Comparison of ENCODE assay signal across 17 cellular contexts in the genomic region with DNA sequence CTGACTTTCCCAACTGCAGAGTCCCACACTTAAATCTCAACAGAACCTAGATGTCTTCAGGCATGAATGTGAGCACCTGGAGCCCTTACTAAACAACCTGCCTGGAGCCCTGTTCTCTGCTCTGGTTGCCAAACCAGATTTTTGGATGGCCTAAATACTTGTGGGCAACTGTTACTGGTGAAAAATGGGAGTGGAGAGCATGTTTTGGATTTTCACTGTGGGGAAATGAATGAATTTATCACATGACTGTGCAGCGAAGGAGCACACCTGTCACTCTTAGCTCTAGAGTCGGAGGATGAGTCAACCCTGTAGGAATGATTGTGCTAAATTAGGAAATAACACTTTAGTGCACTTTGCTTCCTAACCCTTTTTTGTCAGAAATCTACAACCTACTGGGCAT. TPM values are rescaled to one million over a fixed set of nuclear protein-coding genes. Genes with fewer than 3 reads are reported as not detected.
A peak's percentile ranks its signal among the peaks of the same experiment; 100 is the strongest.
DNase-seq lines count a peak whose midpoint lies in the region; FAIRE-seq and TF ChIP-seq lines count a peak whose summit lies in the region.
"Had no signal": no experiment of that assay in that cellular context is flagged by ENCODE, and none has a peak within 500 bp of the region (broad histone marks: within the 10 kb centered on the region; RNA-seq: fewer than 3 reads in every experiment).

No MANE protein-coding gene starts in this region.

- WGBS in smooth muscle cell (ENCODE audit: low lambda C conversion rate) = 56% methylated on average over 2 of the region's 2 CpGs

- DNase-seq in LHCN-M2 (ENCODE audit: low read depth) (peak; percentile 77), astrocyte (ENCODE audit: low read depth) (peak; percentile 48), kidney glomerular epithelial cell (lab: John Stamatoyannopoulos, UW) (peak; percentile 28), smooth muscle cell (lab: John Stamatoyannopoulos, UW; ENCODE audit: unreplicated experiment) (no peak), foreskin fibroblast (no peak), GM13977 (ENCODE audit: low spot score) (no peak)
- no peak for DNase-seq in activated CD4-positive, CD25-positive, alpha-beta regulatory T cell treated with anti-CD3 and anti-CD28 coated beads, Interleukin-2, amount 50 U/mL, for 72 hours
- DNase-seq: activated CD4-positive, alpha-beta T cell treated with anti-CD3 and anti-CD28 coated beads for 4 hours; amniotic stem cell; cerebellar nuclear complex; midbrain; MV-4-11; NCI-H1694 treated with DMSO at 0.1 percent for 48 hours; NCI-H345 had no signal

- H3K36me3 ChIP-seq in astrocyte (ENCODE audit: insufficient read depth, low read length) (no peaks in the 10 kb centered on the region), smooth muscle cell (ENCODE audit: low read depth) (no peaks in the 10 kb centered on the region)

- H4K20me1 ChIP-seq in astrocyte (ENCODE audit: insufficient read depth, low read length) = no peaks in the 10 kb centered on the region
- H4K20me1 ChIP-seq in smooth muscle cell (ENCODE audit: low read depth) = no peaks in the 10 kb centered on the region

- H3K27ac ChIP-seq in astrocyte (ENCODE audit: low read depth, low read length) = no peak overlapping the region
- H3K27ac ChIP-seq in smooth muscle cell (ENCODE audit: low read depth) = peak overlapping the region; percentile 59

- peaks cover 3% of the 10 kb centered on the region for H3K27me3 Mint-ChIP-seq in astrocyte (ENCODE audit: low read depth, unreplicated experiment)

- no peak overlapping the region for H2AFZ ChIP-seq in astrocyte (ENCODE audit: low read depth, low read length)
- no peak overlapping the region for H2AFZ ChIP-seq in smooth muscle cell (ENCODE audit: low read depth)

- H3K79me2 ChIP-seq in astrocyte (ENCODE audit: insufficient read depth, low read length) (no peaks in the 10 kb centered on the region), smooth muscle cell (ENCODE audit: low read depth) (no peaks in the 10 kb centered on the region)

- H3K36me3 Mint-ChIP-seq in astrocyte (ENCODE audit: low read depth, unreplicated experiment) = no peaks in the 10 kb centered on the region

- H3K4me1 Mint-ChIP-seq in astrocyte (ENCODE audit: low read depth, unreplicated experiment) = peaks cover 45% of the 10 kb centered on the region

- H3K9me3 ChIP-seq in astrocyte (ENCODE audit: insufficient read depth, low read depth, low read length) (no peaks in the 10 kb centered on the region), smooth muscle cell (replicated peaks; ENCODE audit: low read depth) (no peaks in the 10 kb centered on the region)

- H3K4me1 ChIP-seq in astrocyte (ENCODE audit: insufficient read depth, low read length) (peaks cover 62% of the 10 kb centered on the region), smooth muscle cell (ENCODE audit: low read depth) (peaks cover 9% of the 10 kb centered on the region)

- H3K4me3 ChIP-seq in astrocyte (ENCODE audit: insufficient read depth, low read depth, low read length) (no peak overlapping the region), smooth muscle cell (no peak overlapping the region), foreskin fibroblast (ENCODE audit: low read depth in 1 of 2, low read length in 2 of 2) (no peak overlapping the region)

- FAIRE-seq in astrocyte (lab: Jason Lieb, UNC) = no peak

- TF ChIP-seq CTCF in astrocyte (IDR thresholded peaks at IDR 0.05; ENCODE audit: insufficient read depth, low read depth, low read length) = no peak
- TF ChIP-seq CTCF in smooth muscle cell (IDR thresholded peaks at IDR 0.05; ENCODE audit: borderline replicate concordance, insufficient read depth, poor library complexity, severe bottlenecking) = no peak
- TF ChIP-seq CTCF in foreskin fibroblast (IDR thresholded peaks at IDR 0.05; ENCODE audit: low read depth, low read length) = no peak
- TF ChIP-seq CTCF in GM13977 (IDR thresholded peaks at IDR 0.05; ENCODE audit: extremely low read depth, insufficient read depth, missing control alignments) = no peak

- H3K4me3 Mint-ChIP-seq in astrocyte (ENCODE audit: unreplicated experiment) = no peak overlapping the region
- H3K4me3 Mint-ChIP-seq: IgD-negative memory B cell had no signal

- H3F3A ChIP-seq in smooth muscle cell (ENCODE audit: low read depth) = peaks cover 5% of the 10 kb centered on the region

- H3K27me3 ChIP-seq in astrocyte (ENCODE audit: insufficient read depth, low read length) (no peaks in the 10 kb centered on the region), smooth muscle cell (ENCODE audit: low read depth) (no peaks in the 10 kb centered on the region)

- in situ Hi-C loops in GM13977 (cut with MboI; ENCODE audit: low pct_unique_long_range_greater_than_20kb, low sequenced_read_pairs, unreplicated experiment) = no loop called here

- H3K9ac ChIP-seq in astrocyte (ENCODE audit: low read length) (no peak overlapping the region), smooth muscle cell (ENCODE audit: low read depth) (no peak overlapping the region)

- no peaks in the 10 kb centered on the region for H3K9me3 Mint-ChIP-seq in astrocyte (ENCODE audit: unreplicated experiment)
- H3K9me3 Mint-ChIP-seq: IgD-negative memory B cell had no signal

- peak overlapping the region; percentile 34 for H3K4me2 ChIP-seq in astrocyte (ENCODE audit: low read length)
- H3K4me2 ChIP-seq in smooth muscle cell = no peak overlapping the region

- no peak overlapping the region for H3K27ac Mint-ChIP-seq in astrocyte (ENCODE audit: unreplicated experiment)
- H3K27ac Mint-ChIP-seq: IgD-negative memory B cell had no signal

RNA-seq across cellular contexts. Expression of gene SHISA2, which starts 30.3 kb away (rescaled TPM):
- total RNA-seq in LHCN-M2 (2014; rRNA removed) (65.7 and 71.7 TPM in 2 replicates), astrocyte (5.5 and 6.0 TPM in 2 replicates), smooth muscle cell (0.81 and 0.99 TPM in 2 replicates)
- polyA plus RNA-seq in LHCN-M2 (2012) = 19.5 TPM
- 0.14 and 0.63 TPM in 2 replicates for polyA plus RNA-seq in smooth muscle cell
- total RNA-seq: fibroblast of villous mesenchyme, G401 had no signal
- polyA plus RNA-seq: IgD-negative memory B cell had no signal

Comparison
In these comparisons a context has a peak if more than half of its experiments do, and no peak if none do; other contexts are left out.
1. DNase-seq: peak in LHCN-M2 (single experiment), astrocyte (single experiment) and kidney glomerular epithelial cell (single experiment); none in smooth muscle cell (single experiment), foreskin fibroblast (0 of 2), activated CD4-positive, CD25-positive, alpha-beta regulatory T cell treated with anti-CD3 and anti-CD28 coated beads, Interleukin-2, amount 50 U/mL, for 72 hours (single experiment) and GM13977 (single experiment).